Comparison of ENCODE assay signal across 17 cellular contexts in genomic region chr2:19504400-19505198, GRCh38.
DNase-seq lines count a peak whose midpoint lies in the region; ATAC-seq and TF ChIP-seq lines count a peak whose summit lies in the region.
"Had no signal": no experiment of that assay in that cellular context is flagged by ENCODE, and none has a peak within 500 bp of the region (broad histone marks: within the 10 kb centered on the region; RNA-seq: fewer than 3 reads in every experiment).

No MANE protein-coding gene starts in this region.

- H3K4me3 ChIP-seq in epithelial cell of esophagus (ENCODE audit: low read length), result no peak overlapping the region
- H3K4me3 ChIP-seq: esophagus squamous epithelium had no signal

- ATAC-seq in GM18868 (IDR thresholded peaks at IDR 0.05; ENCODE audit: unreplicated experiment) (no peak), HG02642 (IDR thresholded peaks at IDR 0.05; ENCODE audit: poor library complexity, unreplicated experiment) (no peak)
- ATAC-seq: activated naive CD4-positive, alpha-beta T cell treated with anti-CD3 and anti-CD28 coated beads, Interleukin-2, amount 50 U/mL, for 72 hours had no signal

- DNase-seq in DMS53 (lab: John Stamatoyannopoulos, UW) (peak; percentile 83), epithelial cell of esophagus (ENCODE audit: low read depth) (peak; percentile 32), myocyte (ENCODE audit: low read depth) (peak; percentile 6), SKM-1 (lab: John Stamatoyannopoulos, UW; ENCODE audit: unreplicated experiment) (no peak), C1 segment of cervical spinal cord (lab: John Stamatoyannopoulos, UW) (no peak)
- DNase-seq: activated CD4-positive, alpha-beta T cell treated with anti-CD3 and anti-CD28 coated beads, Interleukin-2, amount 50 U/mL, for 1 hour; activated T-cell treated with anti-CD3 and anti-CD28 coated beads, Interleukin-2, amount 50 U/mL, for 1 hour; brain microvascular endothelial cell; dermis blood vessel endothelial cell; DMS79 treated with DMSO at 0.1 percent for 48 hours; esophagus squamous epithelium; MM.1S; NCI-H2107 had no signal

- TF ChIP-seq CTCF in LNCAP (IDR thresholded peaks at IDR 0.05), result peak; percentile 9; the same call in 1 of the 2 replicates
- no peak for TF ChIP-seq CTCF in epithelial cell of esophagus (IDR thresholded peaks at IDR 0.05; ENCODE audit: insufficient read depth, low read depth, low read length, missing control alignments)

Comparison
In these comparisons a context has a peak if more than half of its experiments do, and no peak if none do; other contexts are left out.
1. DNase-seq: peak in DMS53 (single experiment), epithelial cell of esophagus (single experiment) and myocyte (single experiment); none in SKM-1 (single experiment) and C1 segment of cervical spinal cord (0 of 14).